Comparison of ENCODE assay signal across 1 cellular context in genomic region chr6:3258720-3259490, GRCh38.
TF ChIP-seq lines count a peak whose summit lies in the region.

A gene with protein sequence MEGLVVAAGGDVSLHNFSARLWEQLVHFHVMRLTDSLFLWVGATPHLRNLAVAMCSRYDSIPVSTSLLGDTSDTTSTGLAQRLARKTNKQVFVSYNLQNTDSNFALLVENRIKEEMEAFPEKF (plus strand): TSS chr6:3258947. CDS start chr6:3259023, 76 bp downstream.

TF ChIP-seq in HepG2, 621 proteins besides CTCF, POLR2A, EP300 and RAD21 (continued from another document and continues in another):
- TF ChIP-seq, protein P1, sequence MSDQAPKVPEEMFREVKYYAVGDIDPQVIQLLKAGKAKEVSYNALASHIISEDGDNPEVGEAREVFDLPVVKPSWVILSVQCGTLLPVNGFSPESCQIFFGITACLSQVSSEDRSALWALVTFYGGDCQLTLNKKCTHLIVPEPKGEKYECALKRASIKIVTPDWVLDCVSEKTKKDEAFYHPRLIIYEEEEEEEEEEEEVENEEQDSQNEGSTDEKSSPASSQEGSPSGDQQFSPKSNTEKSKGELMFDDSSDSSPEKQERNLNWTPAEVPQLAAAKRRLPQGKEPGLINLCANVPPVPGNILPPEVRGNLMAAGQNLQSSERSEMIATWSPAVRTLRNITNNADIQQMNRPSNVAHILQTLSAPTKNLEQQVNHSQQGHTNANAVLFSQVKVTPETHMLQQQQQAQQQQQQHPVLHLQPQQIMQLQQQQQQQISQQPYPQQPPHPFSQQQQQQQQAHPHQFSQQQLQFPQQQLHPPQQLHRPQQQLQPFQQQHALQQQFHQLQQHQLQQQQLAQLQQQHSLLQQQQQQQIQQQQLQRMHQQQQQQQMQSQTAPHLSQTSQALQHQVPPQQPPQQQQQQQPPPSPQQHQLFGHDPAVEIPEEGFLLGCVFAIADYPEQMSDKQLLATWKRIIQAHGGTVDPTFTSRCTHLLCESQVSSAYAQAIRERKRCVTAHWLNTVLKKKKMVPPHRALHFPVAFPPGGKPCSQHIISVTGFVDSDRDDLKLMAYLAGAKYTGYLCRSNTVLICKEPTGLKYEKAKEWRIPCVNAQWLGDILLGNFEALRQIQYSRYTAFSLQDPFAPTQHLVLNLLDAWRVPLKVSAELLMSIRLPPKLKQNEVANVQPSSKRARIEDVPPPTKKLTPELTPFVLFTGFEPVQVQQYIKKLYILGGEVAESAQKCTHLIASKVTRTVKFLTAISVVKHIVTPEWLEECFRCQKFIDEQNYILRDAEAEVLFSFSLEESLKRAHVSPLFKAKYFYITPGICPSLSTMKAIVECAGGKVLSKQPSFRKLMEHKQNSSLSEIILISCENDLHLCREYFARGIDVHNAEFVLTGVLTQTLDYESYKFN (CRISPR knock-in tag; conservative IDR thresholded peaks at IDR 0.05): peak; percentile 73
- peak; percentile 90 for TF ChIP-seq ETV6 (CRISPR knock-in tag; conservative IDR thresholded peaks at IDR 0.05)
- peak; percentile 90; the same call in 1 of the 2 replicates for TF ChIP-seq ZNF766 (CRISPR knock-in tag; IDR thresholded peaks at IDR 0.05; ENCODE audit: borderline replicate concordance)
- no peak for TF ChIP-seq ZNF251 (CRISPR knock-in tag; IDR thresholded peaks at IDR 0.05)
- TF ChIP-seq HIVEP1 (CRISPR knock-in tag; IDR thresholded peaks at IDR 0.05): peak; percentile 68
- peak; percentile 83; the same call in 1 of the 2 replicates for TF ChIP-seq ZNF704 (CRISPR knock-in tag; IDR thresholded peaks at IDR 0.05; ENCODE audit: borderline replicate concordance)
- peak; percentile 57; the same call in 1 of the 2 replicates for TF ChIP-seq RELA (CRISPR knock-in tag; IDR thresholded peaks at IDR 0.05)
- no peak for TF ChIP-seq ZNF615 (CRISPR knock-in tag; IDR thresholded peaks at IDR 0.05; ENCODE audit: borderline replicate concordance)
- no peak for TF ChIP-seq ZFP82 (CRISPR knock-in tag; IDR thresholded peaks at IDR 0.05; ENCODE audit: borderline replicate concordance)
- TF ChIP-seq PBX2 (CRISPR knock-in tag; IDR thresholded peaks at IDR 0.05): no peak
- TF ChIP-seq ZNF563 (CRISPR knock-in tag; IDR thresholded peaks at IDR 0.05): peak; percentile 92
- peak; percentile 99; the same call in 1 of the 2 replicates for TF ChIP-seq KAT7 (CRISPR knock-in tag; IDR thresholded peaks at IDR 0.05; ENCODE audit: borderline replicate concordance)
- TF ChIP-seq GATAD2A (CRISPR knock-in tag; IDR thresholded peaks at IDR 0.05): peak; percentile 58; the same call in 1 of the 2 replicates
- TF ChIP-seq, protein P2, sequence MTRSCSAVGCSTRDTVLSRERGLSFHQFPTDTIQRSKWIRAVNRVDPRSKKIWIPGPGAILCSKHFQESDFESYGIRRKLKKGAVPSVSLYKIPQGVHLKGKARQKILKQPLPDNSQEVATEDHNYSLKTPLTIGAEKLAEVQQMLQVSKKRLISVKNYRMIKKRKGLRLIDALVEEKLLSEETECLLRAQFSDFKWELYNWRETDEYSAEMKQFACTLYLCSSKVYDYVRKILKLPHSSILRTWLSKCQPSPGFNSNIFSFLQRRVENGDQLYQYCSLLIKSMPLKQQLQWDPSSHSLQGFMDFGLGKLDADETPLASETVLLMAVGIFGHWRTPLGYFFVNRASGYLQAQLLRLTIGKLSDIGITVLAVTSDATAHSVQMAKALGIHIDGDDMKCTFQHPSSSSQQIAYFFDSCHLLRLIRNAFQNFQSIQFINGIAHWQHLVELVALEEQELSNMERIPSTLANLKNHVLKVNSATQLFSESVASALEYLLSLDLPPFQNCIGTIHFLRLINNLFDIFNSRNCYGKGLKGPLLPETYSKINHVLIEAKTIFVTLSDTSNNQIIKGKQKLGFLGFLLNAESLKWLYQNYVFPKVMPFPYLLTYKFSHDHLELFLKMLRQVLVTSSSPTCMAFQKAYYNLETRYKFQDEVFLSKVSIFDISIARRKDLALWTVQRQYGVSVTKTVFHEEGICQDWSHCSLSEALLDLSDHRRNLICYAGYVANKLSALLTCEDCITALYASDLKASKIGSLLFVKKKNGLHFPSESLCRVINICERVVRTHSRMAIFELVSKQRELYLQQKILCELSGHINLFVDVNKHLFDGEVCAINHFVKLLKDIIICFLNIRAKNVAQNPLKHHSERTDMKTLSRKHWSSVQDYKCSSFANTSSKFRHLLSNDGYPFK (CRISPR knock-in tag; IDR thresholded peaks at IDR 0.05; ENCODE audit: borderline replicate concordance): no peak
- no peak for TF ChIP-seq PLSCR1 (CRISPR knock-in tag; IDR thresholded peaks at IDR 0.05; ENCODE audit: borderline replicate concordance)
- TF ChIP-seq, protein P3, sequence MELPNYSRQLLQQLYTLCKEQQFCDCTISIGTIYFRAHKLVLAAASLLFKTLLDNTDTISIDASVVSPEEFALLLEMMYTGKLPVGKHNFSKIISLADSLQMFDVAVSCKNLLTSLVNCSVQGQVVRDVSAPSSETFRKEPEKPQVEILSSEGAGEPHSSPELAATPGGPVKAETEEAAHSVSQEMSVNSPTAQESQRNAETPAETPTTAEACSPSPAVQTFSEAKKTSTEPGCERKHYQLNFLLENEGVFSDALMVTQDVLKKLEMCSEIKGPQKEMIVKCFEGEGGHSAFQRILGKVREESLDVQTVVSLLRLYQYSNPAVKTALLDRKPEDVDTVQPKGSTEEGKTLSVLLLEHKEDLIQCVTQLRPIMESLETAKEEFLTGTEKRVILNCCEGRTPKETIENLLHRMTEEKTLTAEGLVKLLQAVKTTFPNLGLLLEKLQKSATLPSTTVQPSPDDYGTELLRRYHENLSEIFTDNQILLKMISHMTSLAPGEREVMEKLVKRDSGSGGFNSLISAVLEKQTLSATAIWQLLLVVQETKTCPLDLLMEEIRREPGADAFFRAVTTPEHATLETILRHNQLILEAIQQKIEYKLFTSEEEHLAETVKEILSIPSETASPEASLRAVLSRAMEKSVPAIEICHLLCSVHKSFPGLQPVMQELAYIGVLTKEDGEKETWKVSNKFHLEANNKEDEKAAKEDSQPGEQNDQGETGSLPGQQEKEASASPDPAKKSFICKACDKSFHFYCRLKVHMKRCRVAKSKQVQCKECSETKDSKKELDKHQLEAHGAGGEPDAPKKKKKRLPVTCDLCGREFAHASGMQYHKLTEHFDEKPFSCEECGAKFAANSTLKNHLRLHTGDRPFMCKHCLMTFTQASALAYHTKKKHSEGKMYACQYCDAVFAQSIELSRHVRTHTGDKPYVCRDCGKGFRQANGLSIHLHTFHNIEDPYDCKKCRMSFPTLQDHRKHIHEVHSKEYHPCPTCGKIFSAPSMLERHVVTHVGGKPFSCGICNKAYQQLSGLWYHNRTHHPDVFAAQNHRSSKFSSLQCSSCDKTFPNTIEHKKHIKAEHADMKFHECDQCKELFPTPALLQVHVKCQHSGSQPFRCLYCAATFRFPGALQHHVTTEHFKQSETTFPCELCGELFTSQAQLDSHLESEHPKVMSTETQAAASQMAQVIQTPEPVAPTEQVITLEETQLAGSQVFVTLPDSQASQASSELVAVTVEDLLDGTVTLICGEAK (IDR thresholded peaks at IDR 0.05): no peak
- TF ChIP-seq, protein P3 (CRISPR knock-in tag; IDR thresholded peaks at IDR 0.05): peak; percentile 74
- TF ChIP-seq PITX1 (CRISPR knock-in tag; IDR thresholded peaks at IDR 0.05): peak; percentile 78
- no peak for TF ChIP-seq DNMT3B (CRISPR knock-in tag; conservative IDR thresholded peaks at IDR 0.05)
- peak in 1 of 2 experiments; percentile 94; a peak in 2 of 4 replicates for TF ChIP-seq KLF16 (CRISPR knock-in tag; IDR thresholded peaks at IDR 0.05)
- TF ChIP-seq ZNF513 (CRISPR knock-in tag; conservative IDR thresholded peaks at IDR 0.05): no peak
- 0 out of 4 replicates have a peak, but pooled peaks of 1 of the 2 experiments have one; percentile 20 for TF ChIP-seq NR2F1 (CRISPR knock-in tag; IDR thresholded peaks at IDR 0.05)
- TF ChIP-seq HNF4A (CRISPR knock-in tag; IDR thresholded peaks at IDR 0.05): peak; percentile 12; the same call in 1 of the 2 replicates
- TF ChIP-seq GMEB1 (CRISPR knock-in tag; IDR thresholded peaks at IDR 0.05; ENCODE audit: borderline replicate concordance): peak; percentile 74
- TF ChIP-seq ZNF263 (CRISPR knock-in tag; IDR thresholded peaks at IDR 0.05): peak; percentile 64
- no peak for TF ChIP-seq U2AF2 (IDR thresholded peaks at IDR 0.05; ENCODE audit: low read depth, low read length)
- 0 out of 2 replicates have a peak, but pooled peaks have one; percentile 20 for TF ChIP-seq JUND (CRISPR knock-in tag; IDR thresholded peaks at IDR 0.05)
- TF ChIP-seq ESRRA (CRISPR knock-in tag; IDR thresholded peaks at IDR 0.05; ENCODE audit: low read depth): peak; percentile 76
- TF ChIP-seq ZSCAN12 (CRISPR knock-in tag; IDR thresholded peaks at IDR 0.05): no peak
- TF ChIP-seq TRAFD1 (CRISPR knock-in tag; IDR thresholded peaks at IDR 0.05; ENCODE audit: borderline replicate concordance): 0 out of 2 replicates have a peak, but pooled peaks have one; percentile 25
